In genomic region chr3:138862531-138862923, GRCh38 we compare ENCODE assay signal across 8 cellular contexts. TPM values are rescaled to one million over a fixed set of nuclear protein-coding genes. Genes with fewer than 3 reads are reported as not detected.
DNase-seq lines count a peak whose midpoint lies in the region; ATAC-seq and TF ChIP-seq lines count a peak whose summit lies in the region.

No MANE protein-coding gene starts in this region.

- no peaks in the 10 kb centered on the region for H4K20me1 ChIP-seq in GM23338 (replicated peaks; ENCODE audit: insufficient read depth)

- H3K4me1 Mint-ChIP-seq in GM23338 = peaks cover 37% of the 10 kb centered on the region
- H3K4me1 Mint-ChIP-seq in progenitor cell of endocrine pancreas (ENCODE audit: low read depth) = peaks cover 24% of the 10 kb centered on the region

- H3F3A ChIP-seq in GM23338 (replicated peaks; ENCODE audit: low read depth) = 0 out of 2 replicates have a peak, but pooled peaks cover 12% of the 10 kb centered on the region

- H3K4me3 Mint-ChIP-seq in GM23338 (peak overlapping the region; percentile 56), progenitor cell of endocrine pancreas (ENCODE audit: low read depth) (peak overlapping the region; percentile 9)

- no peak overlapping the region for H2AFZ ChIP-seq in GM23338

- H3K9me3 Mint-ChIP-seq in GM23338 (no peaks in the 10 kb centered on the region), progenitor cell of endocrine pancreas (ENCODE audit: low read depth) (no peaks in the 10 kb centered on the region)

- 61 to 69% methylated on average over 4 of the region's 4 CpGs for WGBS in testis, 2 donors

- H3K27ac Mint-ChIP-seq in GM23338 (peak overlapping the region; percentile 96), progenitor cell of endocrine pancreas (peak overlapping the region; percentile 95)

- no peaks in the 10 kb centered on the region for H3K79me2 ChIP-seq in GM23338 (replicated peaks; ENCODE audit: insufficient read depth)

- intact Hi-C loops in head of caudate nucleus (cut with DNase I) (no loop called here), testis (cut with DNase I; ENCODE audit: low total_unique reads) (no loop called here)

- no peaks in the 10 kb centered on the region for H3K9me2 ChIP-seq in GM23338 (ENCODE audit: insufficient read depth)

- H3K36me3 ChIP-seq in GM23338 (ENCODE audit: insufficient read depth) = no peaks in the 10 kb centered on the region
- H3K36me3 ChIP-seq in testis (ENCODE audit: low read depth, missing control alignments) = no peaks in the 10 kb centered on the region

- ATAC-seq in GM23338 (peak; percentile 71), HG02981 (IDR thresholded peaks at IDR 0.05; ENCODE audit: unreplicated experiment) (no peak)

- peak; percentile 81 for DNase-seq in GM23338 (ENCODE audit: low spot score)
- peak; percentile 34 for DNase-seq in SIG-M5 (lab: John Stamatoyannopoulos, UW)
- peak in 41 of 42 donors; percentile 14 to 87 (median 53) for DNase-seq in head of caudate nucleus
- no peak for DNase-seq in progenitor cell of endocrine pancreas (ENCODE audit: low spot score, unreplicated experiment)
- no peak for DNase-seq in NCI-H345 (lab: John Stamatoyannopoulos, UW)
- DNase-seq in NCI-H1105 treated with DMSO at 0.1 percent for 48 hours (lab: John Stamatoyannopoulos, UW) = no peak
- no peak for DNase-seq in testis

- H3K36me3 Mint-ChIP-seq in GM23338 (ENCODE audit: low read depth) = no peaks in the 10 kb centered on the region
- no peaks in the 10 kb centered on the region for H3K36me3 Mint-ChIP-seq in progenitor cell of endocrine pancreas (ENCODE audit: insufficient read depth)

- H3K4me1 ChIP-seq in GM23338 (ENCODE audit: insufficient read depth) (peaks cover 37% of the 10 kb centered on the region), testis (no peaks in the 10 kb centered on the region)

- no peaks in the 10 kb centered on the region for H3K9me3 ChIP-seq in testis

- H3K27ac ChIP-seq in GM23338 (ENCODE audit: low read depth) (peak overlapping the region; percentile 95), testis (no peak overlapping the region)

- H3K27me3 Mint-ChIP-seq in GM23338 (ENCODE audit: insufficient read depth, low read depth, poor library complexity) (peaks cover 16% of the 10 kb centered on the region), progenitor cell of endocrine pancreas (no peaks in the 10 kb centered on the region)

- TF ChIP-seq CTCF in GM23338 (conservative IDR thresholded peaks at IDR 0.05; ENCODE audit: low read depth in 2 of 2) = no peak
- no peak for TF ChIP-seq CTCF in progenitor cell of endocrine pancreas (IDR thresholded peaks at IDR 0.05; ENCODE audit: unreplicated experiment)
- TF ChIP-seq CTCF in testis (IDR thresholded peaks at IDR 0.05) = no peak

- no peaks in the 10 kb centered on the region for H3K27me3 ChIP-seq in GM23338 (ENCODE audit: insufficient read depth)
- H3K27me3 ChIP-seq in testis = no peaks in the 10 kb centered on the region

- H3K4me3 ChIP-seq in GM23338 (peak overlapping the region; percentile 37), testis (no peak overlapping the region)

- peak overlapping the region; percentile 73 for H3K4me2 ChIP-seq in GM23338

- TF ChIP-seq POLR2A in testis (IDR thresholded peaks at IDR 0.05) = no peak

TF ChIP-seq in GM23338, 12 proteins besides CTCF, POLR2A, EP300 and RAD21:
- TF ChIP-seq ETS1 (IDR thresholded peaks at IDR 0.05) (peak; percentile 68), JUNB (IDR thresholded peaks at IDR 0.05; ENCODE audit: unreplicated experiment) (no peak), ZNF462 (CRISPR knock-in tag; IDR thresholded peaks at IDR 0.05) (peak; percentile 71; the same call in 1 of the 2 replicates), STAT1 (IDR thresholded peaks at IDR 0.05; ENCODE audit: unreplicated experiment) (no peak), NANOG (IDR thresholded peaks at IDR 0.05; ENCODE audit: borderline replicate concordance) (peak; percentile 47; the same call in 1 of the 2 replicates), POLR2AphosphoS5 (IDR thresholded peaks at IDR 0.05; ENCODE audit: low read depth) (peak; percentile 49; the same call in 1 of the 2 replicates)

RNA-seq across cellular contexts. Expression of gene PIK3CB, which starts 27.8 kb away (rescaled TPM):
- 32.1 and 32.4 TPM in 2 replicates for total RNA-seq in GM23338 (2014; rRNA removed; shearing (Covaris generic))
- polyA plus RNA-seq in GM23338 (2016; fragmentation: Nextera tagmentation; extraction: Ambion mirVana) = 11.7 and 13.3 TPM in 2 replicates
- 18.3 and 23.7 TPM in 2 replicates for total RNA-seq in progenitor cell of endocrine pancreas
- total RNA-seq in testis = 10 to 100 TPM; 25.9 to 27.7 TPM
- 14.3 TPM for polyA plus RNA-seq in testis (ENCODE audit: insufficient read depth, low read depth, low replicate concordance)

Comparison
In these comparisons a context has a peak if more than half of its experiments do, and no peak if none do; other contexts are left out.
1. DNase-seq: peak in GM23338 (single experiment), SIG-M5 (single experiment) and head of caudate nucleus (41 of 42); none in progenitor cell of endocrine pancreas (single experiment), NCI-H345 (single experiment), NCI-H1105 treated with DMSO at 0.1 percent for 48 hours (single experiment) and testis (single experiment).